ENCODE assay signal across 9 cellular contexts in the genomic region with DNA sequence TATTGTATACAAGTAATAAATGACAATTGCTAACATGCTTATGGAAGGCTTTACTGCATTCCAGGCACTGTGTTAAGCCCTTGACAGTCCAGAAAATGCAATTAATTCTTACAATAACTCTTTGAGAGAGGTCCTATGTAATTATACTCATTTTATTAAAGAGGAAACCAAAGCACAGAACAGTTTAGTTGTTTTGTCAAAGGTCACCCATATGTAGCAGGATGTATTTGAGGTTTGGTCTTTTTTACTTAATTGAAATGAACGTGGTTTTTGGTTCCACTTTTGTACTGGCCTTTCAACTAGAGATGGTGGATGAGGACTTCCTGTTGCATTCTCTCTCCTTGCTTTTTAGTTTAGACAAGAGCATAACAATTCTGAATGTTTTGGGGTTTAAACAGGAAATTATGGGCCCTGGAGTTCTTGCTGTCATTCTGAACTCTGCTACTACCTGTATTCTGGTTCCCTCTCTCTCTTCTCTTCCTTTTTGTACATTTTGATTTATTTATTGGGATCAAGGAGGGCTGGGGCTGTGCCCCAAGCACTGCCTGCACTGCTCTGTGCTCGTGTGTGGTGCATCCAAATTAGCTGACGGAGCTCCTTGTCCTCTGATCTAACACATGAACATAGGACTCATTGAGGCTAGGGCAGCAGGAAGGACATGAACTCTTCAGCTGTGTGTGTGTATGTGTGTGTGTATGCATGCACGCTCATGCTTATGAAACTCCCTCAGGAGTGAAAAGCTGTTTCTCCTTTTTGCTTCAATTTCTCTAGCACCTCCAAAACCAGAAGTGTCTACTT. TPM values are rescaled to one million over a fixed set of nuclear protein-coding genes. Genes with fewer than 3 reads are reported as not detected.
A peak's percentile ranks its signal among the peaks of the same experiment; 100 is the strongest.
DNase-seq lines count a peak whose midpoint lies in the region; ATAC-seq, FAIRE-seq and TF ChIP-seq lines count a peak whose summit lies in the region.
"Had no signal": no experiment of that assay in that cellular context is flagged by ENCODE, and none has a peak within 500 bp of the region (broad histone marks: within the 10 kb centered on the region; RNA-seq: fewer than 3 reads in every experiment).

No MANE protein-coding gene starts in this region.

- no peaks in the 10 kb centered on the region for H3K36me3 ChIP-seq in testis (ENCODE audit: low read depth, missing control alignments)

- WGBS in testis, 2 donors, result 65 to 77% methylated on average over 4 of the region's 4 CpGs

- FAIRE-seq in HTR-8/SVneo (lab: Jason Lieb, UNC), result no peak

- H3K27me3 ChIP-seq in testis, result no peaks in the 10 kb centered on the region

- H3K27ac ChIP-seq in testis, result no peak overlapping the region

- no peak for TF ChIP-seq CTCF in testis (IDR thresholded peaks at IDR 0.05)

- H3K4me3 ChIP-seq in testis, result no peak overlapping the region

- ATAC-seq in GM18498 (IDR thresholded peaks at IDR 0.05; ENCODE audit: unreplicated experiment) (peak; percentile 71), GM21367 (IDR thresholded peaks at IDR 0.05; ENCODE audit: unreplicated experiment) (peak; percentile 54), HG03442 (IDR thresholded peaks at IDR 0.05; ENCODE audit: unreplicated experiment) (peak; percentile 44)
- ATAC-seq: right cardiac atrium had no signal

- TF ChIP-seq POLR2A in testis (IDR thresholded peaks at IDR 0.05), result no peak

- peak; percentile 13 for DNase-seq in central memory CD4-positive, alpha-beta T cell
- DNase-seq in head of caudate nucleus, result no peak
- DNase-seq in HTR-8/SVneo (ENCODE audit: insufficient read length, low spot score), result no peak
- DNase-seq in glomerular visceral epithelial cell (ENCODE audit: extremely low spot score), result no peak
- no peak for DNase-seq in testis
- DNase-seq: right cardiac atrium had no signal

- intact Hi-C loops in head of caudate nucleus (cut with DNase I), result no loop called here
- intact Hi-C loops in testis (cut with DNase I; ENCODE audit: low total_unique reads), result no loop called here

- H3K9me3 ChIP-seq in testis, result no peaks in the 10 kb centered on the region

- no peaks in the 10 kb centered on the region for H3K4me1 ChIP-seq in testis

RNA-seq across cellular contexts. Expression of gene SLC28A3, which starts 47.4 kb away (rescaled TPM):
- under 1 TPM; 0.08 to 0.31 TPM for total RNA-seq in testis
- polyA plus RNA-seq in testis (ENCODE audit: insufficient read depth, low read depth, low replicate concordance), result 1.7 TPM
- polyA plus RNA-seq: right cardiac atrium had no signal
